8 cellular contexts compared by ENCODE assay signal in the genomic region with DNA sequence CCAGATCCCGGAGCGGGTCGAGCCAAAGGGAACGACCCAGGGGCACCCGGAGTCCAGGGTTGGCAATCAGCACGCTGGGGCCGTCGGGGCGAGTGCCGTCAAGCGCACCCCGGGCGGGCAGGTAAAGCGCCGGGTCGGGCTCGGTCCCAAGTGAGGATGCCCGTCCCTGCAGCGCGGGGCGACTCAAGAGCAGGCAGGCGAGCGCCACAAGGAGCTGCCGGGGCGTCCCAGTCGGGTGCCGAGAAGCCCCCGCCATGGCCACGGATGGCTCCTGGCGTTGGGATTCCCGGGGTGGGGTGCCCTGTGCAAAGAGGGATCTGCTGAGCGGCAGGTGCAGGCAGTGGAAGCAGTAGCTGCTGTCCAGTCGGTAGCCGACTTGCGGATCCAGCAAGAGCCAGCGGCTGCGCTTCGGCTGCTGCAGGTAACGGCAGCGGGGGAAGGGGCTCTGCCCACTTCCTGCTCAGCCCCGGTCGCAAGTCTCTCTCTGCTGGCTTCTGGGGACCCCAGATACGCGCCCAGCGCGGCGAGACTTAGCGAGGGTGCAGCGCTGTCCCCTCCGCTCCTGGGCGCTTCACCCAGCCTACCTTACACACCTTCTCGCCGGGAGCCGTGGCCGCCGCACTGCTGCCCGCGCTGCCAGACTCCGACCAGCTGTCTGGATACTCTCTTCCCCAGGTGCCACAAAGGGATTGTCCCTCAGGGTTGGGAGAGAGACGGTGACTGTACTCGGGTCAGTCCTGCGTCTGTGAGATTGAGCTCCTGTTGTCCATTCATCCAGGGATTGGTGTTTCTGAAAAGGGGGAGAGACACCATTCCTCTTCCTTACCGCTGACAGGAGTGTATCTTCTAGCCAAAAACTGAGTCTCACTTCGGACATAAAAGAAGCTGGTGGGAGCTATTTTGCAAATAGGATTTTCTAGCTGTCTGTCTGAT. TPM values are rescaled to one million over a fixed set of nuclear protein-coding genes. Genes with fewer than 3 reads are reported as not detected.
DNase-seq lines count a peak whose midpoint lies in the region; ATAC-seq, FAIRE-seq and TF ChIP-seq lines count a peak whose summit lies in the region.

A gene (minus strand): TSS at position 256 of the 933 bp plus-strand sequence. CDS start 0 bp downstream, at position 256.

- CTCF ChIA-PET in A673 (lab: Charles Lee) (no interaction called here), GM12878 (lab: Yijun Ruan, JAX) (no interaction called here)

- H3K27ac ChIP-seq in A673 (ENCODE audit: low read depth, low read length, poor library complexity, severe bottlenecking): no peak within 1 kb of the TSS
- H3K27ac ChIP-seq in GM12878 (ENCODE audit: control insufficient read depth, insufficient read depth): no peak within 1 kb of the TSS
- no peak within 1 kb of the TSS for H3K27ac ChIP-seq in vagina

- POLR2A ChIA-PET in A673 (lab: Charles Lee; ENCODE audit: low non-redundant PET) (no interaction called here), GM12878 (lab: Charles Lee) (interaction anchor here (0.6 kb wide), 1 partner anchor 591 kb away, joined by 3 read pairs; no protein-coding TSS in a partner anchor)

- no peaks in the 10 kb centered on the region for H3K79me2 ChIP-seq in GM12878 (ENCODE audit: control insufficient read depth, insufficient read depth, low read length)

- no peak within 1 kb of the TSS for H3K27ac Mint-ChIP-seq in memory B cell

- peaks cover 26% of the 10 kb centered on the region for H3K27me3 Mint-ChIP-seq in memory B cell

- H3K27me3 ChIP-seq in A673 (replicated peaks; ENCODE audit: insufficient read depth, low read depth, low read length, poor library complexity): peaks cover 73% of the 10 kb centered on the region
- peaks cover 4 to 8% of the 10 kb centered on the region in 2 experiments for H3K27me3 ChIP-seq in GM12878 (replicated peaks in 1 of 2; ENCODE audit: control insufficient read depth in 2 of 2, insufficient read depth in 2 of 2, low read length in 1 of 2)
- H3K27me3 ChIP-seq in vagina: peaks cover 7% of the 10 kb centered on the region

- in situ Hi-C loops in GM12878 (cut with MboI): no loop called here

- H3K4me1 Mint-ChIP-seq in memory B cell: peaks cover 4% of the 10 kb centered on the region

- H3K4me3 ChIP-seq in A673 (ENCODE audit: low read depth, low read length, poor library complexity, severe bottlenecking) (peak within 1 kb of the TSS; percentile 19), GM12878 (no peak within 1 kb of the TSS), vagina (peak within 1 kb of the TSS; percentile 7 to 26)

- SMC1A ChIA-PET in GM12878 (lab: Charles Lee; ENCODE audit: uncharacterized antibody, unreplicated experiment): interaction anchor here (0.6 kb wide), 2 partner anchors 325 to 500 kb away, joined by 3 to 4 read pairs; no protein-coding TSS in a partner anchor

- ATAC-seq in HG02759 (IDR thresholded peaks at IDR 0.05; ENCODE audit: unreplicated experiment): peak; percentile 33
- ATAC-seq in GM12878: peak; percentile 44
- no peak for ATAC-seq in memory B cell (ENCODE audit: low read depth)
- no peak for ATAC-seq in HG02884 (IDR thresholded peaks at IDR 0.05; ENCODE audit: unreplicated experiment)
- ATAC-seq in HG03045 (IDR thresholded peaks at IDR 0.05; ENCODE audit: unreplicated experiment): no peak

- H3K9me3 ChIP-seq in A673 (ENCODE audit: low read depth, low read length, poor library complexity, severe bottlenecking) (no peaks in the 10 kb centered on the region), GM12878 (replicated peaks; ENCODE audit: control insufficient read depth, insufficient read depth, low read length) (no peaks in the 10 kb centered on the region), vagina (no peaks in the 10 kb centered on the region)

- intact Hi-C loops in A673 (cut with micrococcal nuclease; ENCODE audit: unreplicated experiment) (no loop called here), GM12878 (cut with micrococcal nuclease; ENCODE audit: unreplicated experiment) (no loop called here), vagina (cut with DNase I) (no loop called here)

- H4K20me1 ChIP-seq in GM12878 (ENCODE audit: control insufficient read depth, insufficient read depth): no peaks in the 10 kb centered on the region

- TF ChIP-seq EP300 in GM12878 (IDR thresholded peaks at IDR 0.05; ENCODE audit: borderline replicate concordance in 1 of 2, control insufficient read depth in 1 of 2, low read depth in 2 of 2, low read length in 2 of 2): no peak

- no peaks in the 10 kb centered on the region for H3K9me3 Mint-ChIP-seq in memory B cell

- FAIRE-seq in GM12878 (lab: Jason Lieb, UNC): no peak

- H3K36me3 ChIP-seq in A673 (ENCODE audit: insufficient read depth, low read length, poor library complexity, severe bottlenecking) (no peaks in the 10 kb centered on the region), GM12878 (ENCODE audit: control insufficient read depth in 2 of 2, insufficient read depth in 2 of 2, low read length in 1 of 2) (no peaks in the 10 kb centered on the region), vagina (no peaks in the 10 kb centered on the region)

- H3K36me3 Mint-ChIP-seq in memory B cell: no peaks in the 10 kb centered on the region

- TF ChIP-seq CTCF in A673 (conservative IDR thresholded peaks at IDR 0.05; ENCODE audit: low read depth, low read length): no peak
- TF ChIP-seq CTCF in GM12878 (IDR thresholded peaks at IDR 0.05 in 2 of 3, conservative IDR thresholded peaks at IDR 0.05 in 1 of 3; ENCODE audit: control insufficient read depth in 2 of 3, extremely low read depth in 1 of 3, insufficient read depth in 1 of 3, low read depth in 3 of 3, low read length in 3 of 3): no peak
- no peak for TF ChIP-seq CTCF in vagina (IDR thresholded peaks at IDR 0.05)

- peak within 1 kb of the TSS; percentile 17; the same call in 1 of the 2 replicates for H3K4me2 ChIP-seq in GM12878 (ENCODE audit: control insufficient read depth, insufficient read depth)

- DNase-seq in A673 (ENCODE audit: low spot score) (no peak), GM12878 (ENCODE audit: low read depth, low spot score) (no peak), memory B cell (ENCODE audit: low spot score in 2 of 2) (no peak), vagina (ENCODE audit: extremely low spot score in 2 of 2) (no peak), KG1 (lab: John Stamatoyannopoulos, UW) (no peak)

- WGBS in GM12878 (ENCODE audit: insufficient coverage, insufficient replicate concordance, low lambda C conversion rate, missing lambda C conversion rate): 16% methylated on average over 63 of the region's 64 CpGs

- RAD21 ChIA-PET in GM12878 (lab: Charles Lee; ENCODE audit: unreplicated experiment): interaction anchor here (0.7 kb wide), 1 partner anchor 1510 kb away, joined by 3 read pairs; no protein-coding TSS in a partner anchor

- peak within 1 kb of the TSS; percentile 43 for H3K4me3 Mint-ChIP-seq in memory B cell

- H3K4me1 ChIP-seq in A673 (ENCODE audit: insufficient read depth, low read length, poor library complexity, severe bottlenecking) (no peaks in the 10 kb centered on the region), GM12878 (ENCODE audit: control insufficient read depth, insufficient read depth, low read length) (no peaks in the 10 kb centered on the region), vagina (peaks cover 18% of the 10 kb centered on the region)

- no peak within 1 kb of the TSS for H3K9ac ChIP-seq in GM12878 (ENCODE audit: control insufficient read depth, insufficient read depth, low read length)

- no peak for TF ChIP-seq POLR2A in GM12878 (IDR thresholded peaks at IDR 0.05; ENCODE audit: low read depth, low read length)
- no peak for TF ChIP-seq POLR2A in vagina (IDR thresholded peaks at IDR 0.05)

- no TSS peak for BruUV-seq in A673 (replicated peaks; lab: Mats Ljungman, UMichigan)
- BruUV-seq in GM12878 (replicated peaks; lab: Mats Ljungman, UMichigan): no TSS peak

- TF ChIP-seq RAD21 in GM12878 (IDR thresholded peaks at IDR 0.05; ENCODE audit: insufficient read depth, low read depth, low read length): no peak

- no peak within 1 kb of the TSS; the same call in 1 of the 2 replicates for H2AFZ ChIP-seq in GM12878 (ENCODE audit: control insufficient read depth, low read depth, low read length)

TF ChIP-seq in GM12878, 131 proteins besides CTCF, POLR2A, EP300 and RAD21:
- no peak for TF ChIP-seq MTA2 (IDR thresholded peaks at IDR 0.05; ENCODE audit: low read depth)
- TF ChIP-seq EZH2 (IDR thresholded peaks at IDR 0.05; ENCODE audit: borderline replicate concordance, control insufficient read depth, low read depth, low read length): 0 out of 2 replicates have a peak, but pooled peaks have one; percentile 67

RNA-seq across cellular contexts. Expression of the gene that starts here (rescaled TPM):
- total RNA-seq in A673 (2021) (not detected in 2 replicates), GM12878 (2014; rRNA removed) (not detected in 2 replicates), GM12878 (2014; rRNA removed; fragmentation: Illumina TruSeq; extraction: Trizol) (not detected in 2 replicates), GM12878 (2021) (not detected in 2 replicates), vagina (not detected)
- total RNA-seq in GM12878 (2013; cell fraction: nucleolus; rRNA removed): not detected in 2 replicates
- not detected for polyA plus RNA-seq in GM12878 (2011; ENCODE audit: low read depth)
- polyA plus RNA-seq in GM12878 (2011; rRNA removed) (not detected in 2 replicates), GM12878 (2014; fragmentation: Illumina TruSeq; extraction: Trizol) (not detected in 2 replicates), GM12878 (2014; fragmentation: Nextera tagmentation; extraction: Ambion mirVana) (not detected), GM12878 (2014; rRNA removed) (not detected in 2 replicates), GM12878 (2016; fragmentation: Nextera tagmentation; extraction: Ambion mirVana) (not detected)
- polyA plus RNA-seq in GM12878 (2011; cell fraction: cytosol; rRNA removed): not detected in 2 replicates
- not detected in 2 replicates for polyA plus RNA-seq in GM12878 (2011; cell fraction: nucleus; rRNA removed)
- polyA plus RNA-seq in GM12878 (2012): 0.01 TPM in 1 of 2 replicates, not detected in the other
- polyA minus RNA-seq in GM12878 (2011; rRNA and poly(A)+ RNA removed): not detected in 2 replicates
- not detected in 2 replicates for polyA minus RNA-seq in GM12878 (2011; cell fraction: cytosol; rRNA and poly(A)+ RNA removed)
- not detected in 2 replicates for polyA minus RNA-seq in GM12878 (2011; cell fraction: nucleus; rRNA and poly(A)+ RNA removed)

Comparison
In these comparisons a context has a peak if more than half of its experiments do, and no peak if none do; other contexts are left out.
1. Peak in ATAC-seq and H3K4me2 ChIP-seq in GM12878; RNA of the gene not detected or under 1 TPM.